In genomic region chr9:27985714-27986113, GRCh38 we compare ENCODE assay signal across 23 cellular contexts.
"Had no signal": no experiment of that assay in that cellular context is flagged by ENCODE, and none has a peak within 500 bp of the region (broad histone marks: within the 10 kb centered on the region; RNA-seq: fewer than 3 reads in every experiment).

No MANE protein-coding gene starts in this region.

- H3K4me3 ChIP-seq: colonic mucosa, esophagus squamous epithelium, gastroesophageal sphincter, heart right ventricle, left lung, lower lobe of right lung, mucosa of descending colon had no signal

- FAIRE-seq: endometrium, frontal cortex, islet of Langerhans, keratinocyte had no signal

- DNase-seq: colonic mucosa; cortex of kidney; effector CD8-positive, alpha-beta T cell; effector memory CD8-positive, alpha-beta T cell; endodermal cell; erythroblast; esophagus squamous epithelium; foreskin keratinocyte; heart right ventricle; hippocampal formation; left cardiac atrium; left lung; left ventricle myocardium superior; lower lobe of right lung; mesenchymal stem cell; mucosa of descending colon had no signal

- H3K27me3 ChIP-seq: colonic mucosa, esophagus squamous epithelium, gastroesophageal sphincter, heart right ventricle, left lung had no signal

- H3K4me1 ChIP-seq: colonic mucosa, esophagus squamous epithelium, foreskin keratinocyte, gastroesophageal sphincter, heart right ventricle, left lung, lower lobe of right lung had no signal

- H3K36me3 ChIP-seq: colonic mucosa, esophagus squamous epithelium, gastroesophageal sphincter, heart right ventricle, left lung, lower lobe of right lung had no signal

- H3K27ac ChIP-seq: colonic mucosa, epithelial cell of prostate, esophagus squamous epithelium, foreskin keratinocyte, gastroesophageal sphincter, heart right ventricle, left lung, lower lobe of right lung had no signal

- H3K9me3 ChIP-seq: colonic mucosa, esophagus squamous epithelium, gastroesophageal sphincter, left lung, lower lobe of right lung, mucosa of descending colon had no signal

- ATAC-seq: effector memory CD8-positive, alpha-beta T cell; esophagus mucosa; foreskin keratinocyte; gastroesophageal sphincter; heart right ventricle; left cardiac atrium; left lung; left ventricle myocardium superior; lower lobe of right lung; mucosa of descending colon had no signal
